ENCODE assay signal across 14 cellular contexts in genomic region chr5:13941468-13941867, GRCh38. TPM values are rescaled to one million over a fixed set of nuclear protein-coding genes. Genes with fewer than 3 reads are reported as not detected.
DNase-seq lines count a peak whose midpoint lies in the region; ATAC-seq, FAIRE-seq and TF ChIP-seq lines count a peak whose summit lies in the region.
"Had no signal": no experiment of that assay in that cellular context is flagged by ENCODE, and none has a peak within 500 bp of the region (broad histone marks: within the 10 kb centered on the region; RNA-seq: fewer than 3 reads in every experiment).

No MANE protein-coding gene starts in this region.

- H3K36me3 ChIP-seq in GM23338 (ENCODE audit: insufficient read depth) (no peaks in the 10 kb centered on the region), HUES64 (ENCODE audit: insufficient read depth, low read length) (no peaks in the 10 kb centered on the region), pancreas (no peaks in the 10 kb centered on the region)
- H3K36me3 ChIP-seq: HAP-1 had no signal

- H3K9me3 ChIP-seq in HUES64 (ENCODE audit: insufficient read depth, low read depth, low read length) = no peaks in the 10 kb centered on the region
- no peaks in the 10 kb centered on the region for H3K9me3 ChIP-seq in pancreas
- H3K9me3 ChIP-seq: A549, HAP-1 had no signal

- CTCF ChIA-PET in WTC11 (lab: Charles Lee) = no interaction called here

- no peak overlapping the region for H3K27ac ChIP-seq in GM23338 (ENCODE audit: low read depth)
- H3K27ac ChIP-seq in HUES64 (ENCODE audit: low read depth, low read length) = peak overlapping the region; percentile 43; the same call in 1 of the 2 replicates
- H3K27ac ChIP-seq in pancreas = no peak overlapping the region
- H3K27ac ChIP-seq: A549 had no signal

- peak overlapping the region; percentile 36; the same call in 1 of the 2 replicates for H3K4me2 ChIP-seq in GM23338
- H3K4me2 ChIP-seq: A549 had no signal

- DNase-seq in GM23338 (ENCODE audit: low spot score) = no peak
- DNase-seq in WTC11 (ENCODE audit: low spot score) = no peak
- peak in 1 of 6 donors; percentile 8 for DNase-seq in pancreas
- no peak for DNase-seq in DMS 273 treated with DMSO at 0.1 percent for 48 hours (lab: John Stamatoyannopoulos, UW)
- no peak for DNase-seq in NCI-H446 treated with DMSO at 0.1 percent for 48 hours (lab: John Stamatoyannopoulos, UW)
- DNase-seq: CD8-positive, alpha-beta memory T cell; HFFc6 had no signal

- H3K27me3 ChIP-seq in GM23338 (ENCODE audit: insufficient read depth) (no peaks in the 10 kb centered on the region), HUES64 (ENCODE audit: insufficient read depth, low read length) (0 out of 2 replicates have a peak, but pooled peaks cover 3% of the 10 kb centered on the region), pancreas (no peaks in the 10 kb centered on the region)

- no peaks in the 10 kb centered on the region for H3K9me3 Mint-ChIP-seq in GM23338
- H3K9me3 Mint-ChIP-seq in WTC11 = no peaks in the 10 kb centered on the region
- H3K9me3 Mint-ChIP-seq: HFFc6 had no signal

- H3K9ac ChIP-seq in HUES64 (ENCODE audit: low read depth, low read length) = no peak overlapping the region

- TF ChIP-seq CTCF in GM23338 (conservative IDR thresholded peaks at IDR 0.05; ENCODE audit: low read depth in 2 of 2) (no peak), WTC11 (IDR thresholded peaks at IDR 0.05) (no peak), pancreas (IDR thresholded peaks at IDR 0.05) (no peak)

- H3K27ac Mint-ChIP-seq in GM23338 = 0 out of 2 replicates have a peak overlapping the region, but pooled peaks have one; percentile 12
- H3K27ac Mint-ChIP-seq in WTC11 = no peak overlapping the region
- H3K27ac Mint-ChIP-seq: CD8-positive, alpha-beta memory T cell; HFFc6 had no signal

- no peaks in the 10 kb centered on the region for H4K20me1 ChIP-seq in GM23338 (replicated peaks; ENCODE audit: insufficient read depth)

- H3K27me3 Mint-ChIP-seq in GM23338 (ENCODE audit: insufficient read depth, low read depth, poor library complexity) = no peaks in the 10 kb centered on the region
- H3K27me3 Mint-ChIP-seq in WTC11 (ENCODE audit: low read depth) = no peaks in the 10 kb centered on the region; the same call in 1 of the 2 replicates
- H3K27me3 Mint-ChIP-seq: CD8-positive, alpha-beta memory T cell had no signal

- 43% methylated on average over 3 of the region's 3 CpGs for WGBS in HUES64
- WGBS in pancreas, 2 donors = 33 to 44% methylated on average over 3 of the region's 3 CpGs

- no peak overlapping the region for H3K4me3 ChIP-seq in GM23338
- H3K4me3 ChIP-seq in HUES64 (ENCODE audit: low read length) = no peak overlapping the region
- no peak overlapping the region for H3K4me3 ChIP-seq in pancreas
- H3K4me3 ChIP-seq: A549, HAP-1, K562 had no signal

- POLR2A ChIA-PET in WTC11 (lab: Charles Lee) = no interaction called here

- H3K4me1 ChIP-seq in GM23338 (ENCODE audit: insufficient read depth) (peaks cover 30% of the 10 kb centered on the region), HUES64 (ENCODE audit: insufficient read depth, low read length) (peaks cover 40% of the 10 kb centered on the region), pancreas (no peaks in the 10 kb centered on the region)
- H3K4me1 ChIP-seq: A549, HAP-1 had no signal

- H3F3A ChIP-seq in GM23338 (replicated peaks; ENCODE audit: low read depth) = no peaks in the 10 kb centered on the region

- no peaks in the 10 kb centered on the region for H3K79me2 ChIP-seq in GM23338 (replicated peaks; ENCODE audit: insufficient read depth)

- no peak for FAIRE-seq in pancreas (lab: Jason Lieb, UNC)
- FAIRE-seq: H1, HTR-8/SVneo, K562 had no signal

- H3K4me1 Mint-ChIP-seq in GM23338 (peaks cover 39% of the 10 kb centered on the region), WTC11 (peaks cover 29% of the 10 kb centered on the region)
- H3K4me1 Mint-ChIP-seq: CD8-positive, alpha-beta memory T cell had no signal

- H3K4me3 Mint-ChIP-seq in GM23338 = no peak overlapping the region
- H3K4me3 Mint-ChIP-seq in WTC11 = no peak overlapping the region
- H3K4me3 Mint-ChIP-seq: CD8-positive, alpha-beta memory T cell; HFFc6 had no signal

- H3K36me3 Mint-ChIP-seq in GM23338 (ENCODE audit: low read depth) (no peaks in the 10 kb centered on the region), WTC11 (no peaks in the 10 kb centered on the region)
- H3K36me3 Mint-ChIP-seq: CD8-positive, alpha-beta memory T cell had no signal

- peak; percentile 30; the same call in 2 of the 3 replicates for ATAC-seq in GM23338
- no peak for ATAC-seq in WTC11
- ATAC-seq in pancreas = peak in 3 of 4 donors; percentile 44 to 75 (median 71)
- ATAC-seq in GM19452 (IDR thresholded peaks at IDR 0.05; ENCODE audit: unreplicated experiment) = no peak
- ATAC-seq: A549, K562 had no signal

- peak overlapping the region; percentile 48; the same call in 1 of the 2 replicates for H2AFZ ChIP-seq in GM23338

- intact Hi-C loops in pancreas (cut with DNase I) = no loop called here

- H3K9me2 ChIP-seq in GM23338 (ENCODE audit: insufficient read depth) = peaks cover 12% of the 10 kb centered on the region; the same call in 1 of the 2 replicates

TF ChIP-seq in GM23338, 12 proteins besides CTCF, POLR2A, EP300 and RAD21 (continues in another document):
- TF ChIP-seq ZNF114 (CRISPR knock-in tag; IDR thresholded peaks at IDR 0.05) (no peak), REST (IDR thresholded peaks at IDR 0.05; ENCODE audit: unreplicated experiment) (no peak), JUNB (IDR thresholded peaks at IDR 0.05; ENCODE audit: unreplicated experiment) (no peak), ZNF331 (CRISPR knock-in tag; IDR thresholded peaks at IDR 0.05; ENCODE audit: low read depth) (no peak), STAT1 (IDR thresholded peaks at IDR 0.05; ENCODE audit: unreplicated experiment) (no peak), POLR2AphosphoS5 (IDR thresholded peaks at IDR 0.05; ENCODE audit: low read depth) (no peak), NANOG (IDR thresholded peaks at IDR 0.05; ENCODE audit: borderline replicate concordance) (no peak)

TF ChIP-seq in WTC11, 78 proteins besides CTCF, POLR2A, EP300 and RAD21:
- TF ChIP-seq ZNF423 (CRISPR knock-in tag; IDR thresholded peaks at IDR 0.05) (peak; percentile 84), TEAD4 (CRISPR knock-in tag; IDR thresholded peaks at IDR 0.05) (no peak)

RNA-seq across cellular contexts. Expression of gene DNAH5, which starts 3.0 kb away (rescaled TPM):
- total RNA-seq in GM23338 (2014; rRNA removed; shearing (Covaris generic)) = 0.19 and 0.56 TPM in 2 replicates
- polyA plus RNA-seq in GM23338 (2016; fragmentation: Nextera tagmentation; extraction: Ambion mirVana) = 0.97 and 1.2 TPM in 2 replicates
- 0.45 TPM for polyA plus RNA-seq in HUES64 (2013, experiment 1 of 2)
- 0.57 TPM for polyA plus RNA-seq in HUES64 (2013, experiment 2 of 2)
- 0.30 to 0.41 TPM (median 0.35 TPM) in 3 replicates for total RNA-seq in WTC11 (2021)
- 1 to 10 TPM; 1.3 to 5.3 (median 2.3) TPM for total RNA-seq in pancreas
- polyA plus RNA-seq in pancreas = 1 to 10 TPM in 1 of 2 donors, under 1 TPM in 1; 0.84 to 1.0 TPM
- total RNA-seq: CD8-positive, alpha-beta memory T cell; K562 had no signal
- polyA plus RNA-seq: CD8-positive, alpha-beta memory T cell had no signal

Comparison
In these comparisons a context has a peak if more than half of its experiments do, and no peak if none do; other contexts are left out.
1. ATAC-seq: peak in GM23338 (single experiment) and pancreas (3 of 4); none in WTC11 (single experiment) and GM19452 (single experiment).